In the genomic region with DNA sequence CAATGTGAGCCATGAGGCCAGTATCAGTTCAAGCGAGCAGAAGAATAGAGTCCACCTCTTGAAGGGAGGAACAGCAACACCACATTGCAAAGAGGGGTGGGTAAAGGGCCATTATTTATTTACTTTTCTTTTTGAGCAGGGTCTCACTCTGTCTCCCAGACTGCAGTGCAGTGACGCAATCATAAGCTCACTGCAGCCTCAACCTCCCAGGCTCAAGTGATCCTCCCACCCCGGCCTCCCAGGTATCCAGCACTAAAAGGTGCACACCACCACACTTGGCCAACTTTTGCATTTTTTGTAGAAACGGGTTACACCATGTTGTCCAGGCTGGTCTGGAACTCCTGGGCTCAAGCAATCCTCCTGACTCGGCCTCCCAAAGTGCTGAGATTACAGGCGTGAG, we compare ENCODE assay signal across 21 cellular contexts. TPM values are rescaled to one million over a fixed set of nuclear protein-coding genes. Genes with fewer than 3 reads are reported as not detected.
DNase-seq lines count a peak whose midpoint lies in the region; ATAC-seq, FAIRE-seq and TF ChIP-seq lines count a peak whose summit lies in the region.
"Had no signal": no experiment of that assay in that cellular context is flagged by ENCODE, and none has a peak within 500 bp of the region (broad histone marks: within the 10 kb centered on the region; RNA-seq: fewer than 3 reads in every experiment).

No MANE protein-coding gene starts in this region.

- no peak for DNase-seq in A549 (ENCODE audit: low read depth in 1 of 2, low spot score in 1 of 2)
- no peak for DNase-seq in IMR-90
- peak; percentile 23 for DNase-seq in upper lobe of right lung
- DNase-seq in naive thymus-derived CD8-positive, alpha-beta T cell, result no peak
- DNase-seq: 8988T; AML-193; Caco-2; Calu3; CD4-positive, alpha-beta T cell; CD8-positive, alpha-beta T cell; DMS79 treated with DMSO at 0.1 percent for 48 hours; GF-D8 had no signal

- intact Hi-C loops in IMR-90 (cut with micrococcal nuclease) (no loop called here), upper lobe of right lung (cut with DNase I) (no loop called here)

- no TSS peak for BruUV-seq in IMR-90 (replicated peaks; lab: Mats Ljungman, UMichigan)

- H4K8ac ChIP-seq in IMR-90 (ENCODE audit: low read depth in 2 of 2, low read length in 2 of 2), result no peak overlapping the region

- no peak overlapping the region for H2AK5ac ChIP-seq in IMR-90 (ENCODE audit: low read depth, low read length)

- no peak overlapping the region for H2BK20ac ChIP-seq in IMR-90 (ENCODE audit: low read depth, low read length)

- no peak overlapping the region for H3K27ac Mint-ChIP-seq in naive thymus-derived CD8-positive, alpha-beta T cell
- H3K27ac Mint-ChIP-seq: B cell; CD4-positive, alpha-beta T cell; CD8-positive, alpha-beta T cell had no signal

- TF ChIP-seq EP300 in A549 (IDR thresholded peaks at IDR 0.05), result no peak

- H3K4me3 ChIP-seq in A549 (no peak overlapping the region), IMR-90 (ENCODE audit: insufficient read depth, low read depth, low read length) (no peak overlapping the region), upper lobe of right lung (no peak overlapping the region)
- H3K4me3 ChIP-seq: BLaER1 treated with 17β-estradiol and CSF1 and Interleukin-3, amounts not matched to agents 10 nM and 100 nM had no signal

- H2AK9ac ChIP-seq in IMR-90 (replicated peaks; ENCODE audit: low read depth, low read length, poor library complexity), result no peak overlapping the region

- no peak overlapping the region for H2BK120ac ChIP-seq in IMR-90 (ENCODE audit: low read depth, low read length)

- H4K91ac ChIP-seq in IMR-90 (ENCODE audit: insufficient read depth, low read depth, low read length), result no peak overlapping the region

- H3K79me1 ChIP-seq in IMR-90 (ENCODE audit: low read depth in 1 of 2, low read length in 2 of 2), result no peaks in the 10 kb centered on the region

- H3K4me1 ChIP-seq in A549 (no peaks in the 10 kb centered on the region), IMR-90 (ENCODE audit: control insufficient read depth, insufficient read depth, low read length) (no peaks in the 10 kb centered on the region), upper lobe of right lung (no peaks in the 10 kb centered on the region)
- H3K4me1 ChIP-seq: BLaER1 treated with 17β-estradiol and CSF1 and Interleukin-3, amounts not matched to agents 10 nM and 100 nM; Caco-2 had no signal

- H2AFZ ChIP-seq in IMR-90 (replicated peaks; ENCODE audit: low read length, poor library complexity), result no peak overlapping the region

- H3K36me3 ChIP-seq in IMR-90 (ENCODE audit: control insufficient read depth, insufficient read depth, low read length) (no peaks in the 10 kb centered on the region), upper lobe of right lung (no peaks in the 10 kb centered on the region)
- H3K36me3 ChIP-seq: BLaER1 treated with 17β-estradiol and CSF1 and Interleukin-3, amounts not matched to agents 10 nM and 100 nM had no signal

- H3K18ac ChIP-seq in IMR-90 (ENCODE audit: low read depth, low read length), result no peak overlapping the region

- FAIRE-seq in A549 (lab: Jason Lieb, UNC), result no peak
- FAIRE-seq: A204.1, D721Med, G401.6, GM12891, GM19239 had no signal

- no peak overlapping the region for H2BK5ac ChIP-seq in IMR-90 (ENCODE audit: low read depth, low read length, poor library complexity, severe bottlenecking)

- H3K27me3 ChIP-seq in IMR-90 (ENCODE audit: control insufficient read depth, insufficient read depth, low read length) (peaks cover 7% of the 10 kb centered on the region), upper lobe of right lung (no peaks in the 10 kb centered on the region)
- H3K27me3 ChIP-seq: BLaER1 treated with 17β-estradiol and CSF1 and Interleukin-3, amounts not matched to agents 10 nM and 100 nM had no signal

- H3K56ac ChIP-seq in IMR-90 (ENCODE audit: extremely low read depth, insufficient read depth, low read length), result no peak overlapping the region

- no peak for TF ChIP-seq CTCF in A549 (IDR thresholded peaks at IDR 0.05)
- no peak for TF ChIP-seq CTCF in IMR-90 (conservative IDR thresholded peaks at IDR 0.05; ENCODE audit: low read depth, low read length)
- TF ChIP-seq CTCF in upper lobe of right lung (IDR thresholded peaks at IDR 0.05), result no peak

- H3K36me3 Mint-ChIP-seq in naive thymus-derived CD8-positive, alpha-beta T cell, result no peaks in the 10 kb centered on the region
- H3K36me3 Mint-ChIP-seq: CD8-positive, alpha-beta T cell had no signal

- H3K9me3 Mint-ChIP-seq in naive thymus-derived CD8-positive, alpha-beta T cell, result no peaks in the 10 kb centered on the region
- H3K9me3 Mint-ChIP-seq: CD4-positive, alpha-beta T cell; CD8-positive, alpha-beta T cell had no signal

- H3K4me2 ChIP-seq in A549 (no peak overlapping the region), IMR-90 (ENCODE audit: low read depth, low read length) (no peak overlapping the region)
- H3K4me2 ChIP-seq: BLaER1 treated with 17β-estradiol and CSF1 and Interleukin-3, amounts not matched to agents 10 nM and 100 nM had no signal

- H3K23ac ChIP-seq in IMR-90 (ENCODE audit: low read depth, low read length), result no peak overlapping the region

- no peak for TF ChIP-seq RAD21 in A549 (conservative IDR thresholded peaks at IDR 0.05 in 1 of 2, IDR thresholded peaks at IDR 0.05 in 1 of 2)
- no peak for TF ChIP-seq RAD21 in IMR-90 (IDR thresholded peaks at IDR 0.05; ENCODE audit: low read length)

- H3K27ac ChIP-seq in A549 (no peak overlapping the region), IMR-90 (ENCODE audit: insufficient read depth, low read length) (no peak overlapping the region), upper lobe of right lung (no peak overlapping the region)
- H3K27ac ChIP-seq: BLaER1 treated with 17β-estradiol and CSF1 and Interleukin-3, amounts not matched to agents 10 nM and 100 nM; C4-2B had no signal

- POLR2A ChIA-PET in A549 (lab: Yijun Ruan, JAX) (no interaction called here), IMR-90 (lab: Charles Lee; ENCODE audit: unreplicated experiment) (no interaction called here)
- POLR2A ChIA-PET in naive thymus-derived CD8-positive, alpha-beta T cell (lab: Charles Lee), result no interaction called here

- no peaks in the 10 kb centered on the region for H3K4me1 Mint-ChIP-seq in naive thymus-derived CD8-positive, alpha-beta T cell
- H3K4me1 Mint-ChIP-seq: B cell had no signal

- no peak overlapping the region for H3K4ac ChIP-seq in IMR-90 (ENCODE audit: low read depth, low read length)

- peaks cover 0 to 8% (median 3%) of the 10 kb centered on the region in 5 donors for H3K27me3 Mint-ChIP-seq in naive thymus-derived CD8-positive, alpha-beta T cell

- H4K5ac ChIP-seq in IMR-90 (ENCODE audit: low read depth, low read length), result no peak overlapping the region

- in situ Hi-C loops in IMR-90 (cut with MboI; ENCODE audit: low sequenced_read_pairs), result no loop called here

- 65% methylated on average over 6 of the region's 6 CpGs for WGBS in A549 (ENCODE audit: missing lambda C conversion rate)
- 67% methylated on average over 1 of the region's 6 CpGs; no CpG with 5 or more reads in 1 of the 2 experiments for WGBS in IMR-90 (ENCODE audit: extremely low coverage in 2 of 2, insufficient read length in 1 of 2), 2 experiments

- H3K9me1 ChIP-seq in IMR-90 (ENCODE audit: insufficient read depth, low read length), result no peaks in the 10 kb centered on the region

- no peak overlapping the region for H2BK15ac ChIP-seq in IMR-90 (ENCODE audit: low read depth, low read length)

- no peak overlapping the region for H3K4me3 Mint-ChIP-seq in naive thymus-derived CD8-positive, alpha-beta T cell
- H3K4me3 Mint-ChIP-seq: B cell; CD4-positive, alpha-beta T cell; CD8-positive, alpha-beta T cell had no signal

- no peaks in the 10 kb centered on the region for H4K20me1 ChIP-seq in IMR-90 (ENCODE audit: insufficient read depth, low read length)
- H4K20me1 ChIP-seq: BLaER1 treated with 17β-estradiol and CSF1 and Interleukin-3, amounts not matched to agents 10 nM and 100 nM had no signal

- dilution Hi-C loops in IMR-90 (cut with HindIII; ENCODE audit: low sequenced_read_pairs, unreplicated experiment), result no loop called here

- no peaks in the 10 kb centered on the region for H3K9me3 ChIP-seq in A549
- H3K9me3 ChIP-seq in IMR-90 (ENCODE audit: control insufficient read depth, insufficient read depth, low read length), result no peaks in the 10 kb centered on the region
- H3K9me3 ChIP-seq in upper lobe of right lung, result no peaks in the 10 kb centered on the region
- H3K9me3 ChIP-seq: Caco-2 had no signal

- no peak overlapping the region for H3K14ac ChIP-seq in IMR-90 (replicated peaks; ENCODE audit: low read depth, low read length)

- TF ChIP-seq POLR2A in A549 (IDR thresholded peaks at IDR 0.05; ENCODE audit: low read length) (no peak), IMR-90 (IDR thresholded peaks at IDR 0.05; ENCODE audit: low read depth, low read length) (no peak)

- H3K9ac ChIP-seq in IMR-90 (ENCODE audit: low read depth, low read length), result no peak overlapping the region
- H3K9ac ChIP-seq: BLaER1 treated with 17β-estradiol and CSF1 and Interleukin-3, amounts not matched to agents 10 nM and 100 nM had no signal

- ATAC-seq in A549 (peak; percentile 41 to 66; a peak in 3 of 6 replicates), IMR-90 (ENCODE audit: low read depth) (no peak), upper lobe of right lung (no peak), GM19023 (IDR thresholded peaks at IDR 0.05; ENCODE audit: unreplicated experiment) (no peak)
- ATAC-seq in naive thymus-derived CD8-positive, alpha-beta T cell, result no peak
- ATAC-seq: CD8-positive, alpha-beta T cell had no signal

- CTCF ChIA-PET in A549 (lab: Yijun Ruan, JAX) (no interaction called here), IMR-90 (lab: Yijun Ruan, JAX) (no interaction called here)

TF ChIP-seq in A549, 52 proteins besides CTCF, POLR2A, EP300 and RAD21:
- TF ChIP-seq MYC (IDR thresholded peaks at IDR 0.05; ENCODE audit: borderline replicate concordance, low read length) (no peak), CEBPB (IDR thresholded peaks at IDR 0.05) (peak in 1 of 2 experiments; percentile 45; a peak in 1 of 4 replicates)

RNA-seq across cellular contexts. Expression of gene CIT, which starts 42.9 kb away (rescaled TPM):
- polyA plus RNA-seq in A549 (2011; rRNA removed) (23.9 and 25.4 TPM in 2 replicates), A549 (2017; fragmentation: RNase III; extraction: RNeasy Plus Mini Kit Qiagen cat#74134 plus additional on column Dnase treatment) (10.1 to 12.6 TPM (median 12.5 TPM) in 3 replicates), IMR-90 (2012; rRNA removed) (13.1 and 13.2 TPM in 2 replicates)
- polyA plus RNA-seq in A549 (2012; cell fraction: cytosol; rRNA removed), result 15.0 and 17.8 TPM in 2 replicates
- 65.9 and 71.3 TPM in 2 replicates for polyA plus RNA-seq in A549 (2012; cell fraction: nucleus; rRNA removed)
- polyA minus RNA-seq in A549 (2011; rRNA and poly(A)+ RNA removed), result 50.1 and 62.5 TPM in 2 replicates
- total RNA-seq in IMR-90 (2012; rRNA removed) (21.0 and 23.1 TPM in 2 replicates), upper lobe of right lung (6.8 TPM)
- polyA plus RNA-seq in IMR-90 (2012; cell fraction: cytosol; rRNA removed), result 4.5 and 5.6 TPM in 2 replicates
- polyA plus RNA-seq in IMR-90 (2012; cell fraction: nucleus; rRNA removed; ENCODE audit: low replicate concordance), result 23.8 and 35.4 TPM in 2 replicates
- total RNA-seq in naive thymus-derived CD8-positive, alpha-beta T cell, result 1 to 10 TPM in 1 of 2 experiments, under 1 TPM in 1; 0.99 to 2.3 TPM
- under 1 TPM; 0.01 to 0.19 (median 0.05) TPM for polyA plus RNA-seq in naive thymus-derived CD8-positive, alpha-beta T cell

Comparison
In these comparisons a context has a peak if more than half of its experiments do, and no peak if none do; other contexts are left out.
1. ATAC-seq: peak in A549 (2 of 2); none in IMR-90 (single experiment), upper lobe of right lung (single experiment), naive thymus-derived CD8-positive, alpha-beta T cell (0 of 2) and GM19023 (single experiment).